Comparison of ENCODE assay signal across 8 cellular contexts in genomic region chr15:57559875-57560274, GRCh38. TPM values are rescaled to one million over a fixed set of nuclear protein-coding genes. Genes with fewer than 3 reads are reported as not detected.
A peak's percentile ranks its signal among the peaks of the same experiment; 100 is the strongest.
DNase-seq lines count a peak whose midpoint lies in the region; ATAC-seq and TF ChIP-seq lines count a peak whose summit lies in the region.

No MANE protein-coding gene starts in this region.

- H3K4me3 ChIP-seq in Caco-2 (ENCODE audit: low read depth, low read length) = no peak overlapping the region
- no peak overlapping the region for H3K4me3 ChIP-seq in right atrium auricular region
- H3K4me3 ChIP-seq in gastrocnemius medialis = no peak overlapping the region

- H3K9me3 Mint-ChIP-seq in Caco-2 (ENCODE audit: unreplicated experiment) = peaks cover 9% of the 10 kb centered on the region
- H3K9me3 Mint-ChIP-seq in activated naive CD4-positive, alpha-beta T cell treated with anti-CD3 and anti-CD28 coated beads, Interleukin-2, amount 50 U/mL, for 72 hours = peaks cover 3 to 5% of the 10 kb centered on the region in 2 donors

- no peaks in the 10 kb centered on the region for H3K36me3 Mint-ChIP-seq in Caco-2 (ENCODE audit: insufficient read depth, unreplicated experiment)
- H3K36me3 Mint-ChIP-seq in activated naive CD4-positive, alpha-beta T cell treated with anti-CD3 and anti-CD28 coated beads, Interleukin-2, amount 50 U/mL, for 72 hours = peaks cover 0 to 5% of the 10 kb centered on the region in 2 donors

- peaks cover 15% of the 10 kb centered on the region for H3K4me1 ChIP-seq in Caco-2
- H3K4me1 ChIP-seq in right atrium auricular region = peaks cover 0 to 25% of the 10 kb centered on the region in 2 donors
- peaks cover 4 to 8% of the 10 kb centered on the region in 2 donors for H3K4me1 ChIP-seq in gastrocnemius medialis

- TF ChIP-seq CTCF in Caco-2 (IDR thresholded peaks at IDR 0.05; ENCODE audit: insufficient read depth in 1 of 2, low read depth in 1 of 2, low read length in 1 of 2, severe bottlenecking in 1 of 2, unreplicated experiment in 1 of 2) (peak; percentile 79 to 88), right atrium auricular region (IDR thresholded peaks at IDR 0.05) (peak; percentile 80 to 92), gastrocnemius medialis (IDR thresholded peaks at IDR 0.05 in 4 of 5, conservative IDR thresholded peaks at IDR 0.05 in 1 of 5) (peak; percentile 80 to 90 (median 87))

- peak overlapping the region; percentile 75 for H3K27ac Mint-ChIP-seq in Caco-2 (ENCODE audit: unreplicated experiment)
- H3K27ac Mint-ChIP-seq in activated naive CD4-positive, alpha-beta T cell treated with anti-CD3 and anti-CD28 coated beads, Interleukin-2, amount 50 U/mL, for 72 hours = no peak overlapping the region

- H3K4me3 Mint-ChIP-seq in Caco-2 (ENCODE audit: unreplicated experiment) = peak overlapping the region; percentile 6

- no TSS peak for BruUV-seq in Caco-2 (replicated peaks; lab: Mats Ljungman, UMichigan)

- H3K36me3 ChIP-seq in Caco-2 (ENCODE audit: control insufficient read depth, insufficient read depth, low read length) = no peaks in the 10 kb centered on the region
- no peaks in the 10 kb centered on the region for H3K36me3 ChIP-seq in right atrium auricular region
- no peaks in the 10 kb centered on the region for H3K36me3 ChIP-seq in gastrocnemius medialis

- CTCF ChIA-PET in Caco-2 (lab: Charles Lee) = interaction anchor here (0.5 to 1.5 kb wide), 17 partner anchors 8 to 224 kb away, joined by 3 to 13 read pairs (median 4); partner anchors contain the start of gene POLR2M

- no peaks in the 10 kb centered on the region for H3K27me3 Mint-ChIP-seq in Caco-2 (ENCODE audit: insufficient read depth, unreplicated experiment)

- H3K4me1 Mint-ChIP-seq in Caco-2 (ENCODE audit: low read depth, unreplicated experiment) = peaks cover 18% of the 10 kb centered on the region

- peak; percentile 88 for DNase-seq in Caco-2
- peak; percentile 64 for DNase-seq in HK-2 (ENCODE audit: unreplicated experiment)
- DNase-seq in activated naive CD4-positive, alpha-beta T cell treated with anti-CD3 and anti-CD28 coated beads, Interleukin-2, amount 50 U/mL, for 72 hours (ENCODE audit: low spot score in 2 of 2) = peak in 1 of 2 donors; percentile 81
- peak; percentile 81 for DNase-seq in right atrium auricular region (ENCODE audit: low spot score)
- DNase-seq in gastrocnemius medialis = peak; percentile 19 to 59
- DNase-seq in NCI-H2029 (lab: John Stamatoyannopoulos, UW) = no peak
- no peak for DNase-seq in NCI-H1048 (lab: John Stamatoyannopoulos, UW)

- H3K27ac ChIP-seq in right atrium auricular region = no peak overlapping the region
- no peak overlapping the region for H3K27ac ChIP-seq in gastrocnemius medialis

- H3K9me3 ChIP-seq in Caco-2 (no peaks in the 10 kb centered on the region), right atrium auricular region (no peaks in the 10 kb centered on the region), gastrocnemius medialis (no peaks in the 10 kb centered on the region)

- POLR2A ChIA-PET in Caco-2 (lab: Charles Lee) = interaction anchor here (0.6 to 1.3 kb wide), 2 partner anchors 114 to 147 kb away, joined by 4 read pairs; no protein-coding TSS in a partner anchor

- no peak for TF ChIP-seq POLR2A in gastrocnemius medialis (IDR thresholded peaks at IDR 0.05)

- intact Hi-C loops in Caco-2 (cut with micrococcal nuclease; ENCODE audit: unreplicated experiment) (loop anchor here (1.0 to 10.0 kb wide), 4 partner anchors 31 to 301 kb away; partner anchors contain the start of gene MYZAP), gastrocnemius medialis (cut with DNase I; ENCODE audit: low total_unique reads) (loop anchor here (1.0 to 10.0 kb wide), 6 partner anchors 52 to 505 kb away; partner anchors contain the start of genes ALDH1A2 and POLR2M)

- ATAC-seq in SK-N-SH treated with all-trans-retinoic acid at 6 μM for 48 hours (peak; percentile 78), gastrocnemius medialis (peak; percentile 65 to 73)
- peak; percentile 25 to 31 for ATAC-seq in activated naive CD4-positive, alpha-beta T cell treated with anti-CD3 and anti-CD28 coated beads, Interleukin-2, amount 50 U/mL, for 72 hours

- in situ Hi-C loops in gastrocnemius medialis (cut with MboI; ENCODE audit: low sequenced_read_pairs in 4 of 4) = loop anchor here (5.0 to 25.0 kb wide), 7 partner anchors 52 to 502 kb away; partner anchors contain the start of gene ALDH1A2 (in 1 of the 4)

- H3K27me3 ChIP-seq in Caco-2 (replicated peaks; ENCODE audit: control insufficient read depth, insufficient read depth, low read length) = no peaks in the 10 kb centered on the region
- H3K27me3 ChIP-seq in right atrium auricular region = no peaks in the 10 kb centered on the region
- H3K27me3 ChIP-seq in gastrocnemius medialis = no peaks in the 10 kb centered on the region

TF ChIP-seq in SK-N-SH treated with all-trans-retinoic acid at 6 μM for 48 hours, 23 proteins besides CTCF, POLR2A, EP300 and RAD21 (continues in another document):
- no peak for TF ChIP-seq OSR1 (CRISPR knock-in tag; IDR thresholded peaks at IDR 0.05)
- TF ChIP-seq ESRRG (CRISPR knock-in tag; IDR thresholded peaks at IDR 0.05) = no peak
- no peak for TF ChIP-seq GLIS3 (CRISPR knock-in tag; IDR thresholded peaks at IDR 0.05)
- TF ChIP-seq ZC3H10 (CRISPR knock-in tag; IDR thresholded peaks at IDR 0.05) = no peak
- TF ChIP-seq CSDC2 (CRISPR knock-in tag; IDR thresholded peaks at IDR 0.05) = no peak
- TF ChIP-seq TCF4 (CRISPR knock-in tag; IDR thresholded peaks at IDR 0.05; ENCODE audit: borderline replicate concordance) = no peak
- no peak for TF ChIP-seq PATZ1 (CRISPR knock-in tag; IDR thresholded peaks at IDR 0.05; ENCODE audit: borderline replicate concordance)
- TF ChIP-seq TOX (CRISPR knock-in tag; IDR thresholded peaks at IDR 0.05; ENCODE audit: borderline replicate concordance) = no peak
- no peak for TF ChIP-seq ZNF70 (CRISPR knock-in tag; IDR thresholded peaks at IDR 0.05)
- TF ChIP-seq ZNF8 (CRISPR knock-in tag; IDR thresholded peaks at IDR 0.05) = no peak
- no peak for TF ChIP-seq BACH2 (CRISPR knock-in tag; IDR thresholded peaks at IDR 0.05; ENCODE audit: borderline replicate concordance)
- TF ChIP-seq POU6F1 (CRISPR knock-in tag; IDR thresholded peaks at IDR 0.05; ENCODE audit: borderline replicate concordance, low read depth) = no peak
- no peak for TF ChIP-seq TSHZ2 (CRISPR knock-in tag; IDR thresholded peaks at IDR 0.05)
- TF ChIP-seq ZFP3 (CRISPR knock-in tag; IDR thresholded peaks at IDR 0.05) = no peak

RNA-seq across cellular contexts. Expression of gene MYZAP, which starts 31.8 kb away (rescaled TPM):
- total RNA-seq in Caco-2 (2022) = 4.3 and 6.4 TPM in 2 replicates
- total RNA-seq in activated naive CD4-positive, alpha-beta T cell treated with anti-CD3 and anti-CD28 coated beads, Interleukin-2, amount 50 U/mL, for 72 hours = under 1 TPM in 1 of 2 donors, not detected in 1; 0.20 TPM
- total RNA-seq in right atrium auricular region = 100 to 1,000 TPM; 305 to 491 TPM
- 1 to 10 TPM; 1.3 to 9.4 (median 1.4) TPM for total RNA-seq in gastrocnemius medialis

Comparison
In these comparisons a context has a peak if more than half of its experiments do, and no peak if none do; other contexts are left out.
1. DNase-seq: peak in Caco-2 (2 of 2), HK-2 (single experiment), right atrium auricular region (single experiment) and gastrocnemius medialis (2 of 2); none in NCI-H2029 (single experiment) and NCI-H1048 (single experiment).
2. ATAC-seq: peak in every context shown above with its lines; median percentile 78 in SK-N-SH treated with all-trans-retinoic acid at 6 μM for 48 hours; 69 in gastrocnemius medialis; 28 in activated naive CD4-positive, alpha-beta T cell treated with anti-CD3 and anti-CD28 coated beads, Interleukin-2, amount 50 U/mL, for 72 hours.
3. RNA of gene MYZAP, which starts 31.8 kb away (total RNA-seq): 305 to 491 TPM in right atrium auricular region; 4.3 to 6.4 TPM in Caco-2, 1.3 to 9.4 TPM in gastrocnemius medialis and 0.20 TPM in activated naive CD4-positive, alpha-beta T cell treated with anti-CD3 and anti-CD28 coated beads, Interleukin-2, amount 50 U/mL, for 72 hours; every median in the first group is over 10 times any median in the second.
4. Peak in every context shown above with its lines, with median percentiles within 50 percentile points of each other: CTCF ChIP-seq.